18 cellular contexts compared by ENCODE assay signal in genomic region chr6:120965814-120966213, GRCh38.
DNase-seq lines count a peak whose midpoint lies in the region; ATAC-seq and TF ChIP-seq lines count a peak whose summit lies in the region.
"Had no signal": no experiment of that assay in that cellular context is flagged by ENCODE, and none has a peak within 500 bp of the region (broad histone marks: within the 10 kb centered on the region; RNA-seq: fewer than 3 reads in every experiment).

No MANE protein-coding gene starts in this region.

- no peaks in the 10 kb centered on the region for H3K27me3 ChIP-seq in esophagus squamous epithelium
- H3K27me3 ChIP-seq in WERI-Rb-1 (ENCODE audit: insufficient read depth, low read depth, severe bottlenecking), result no peaks in the 10 kb centered on the region

- H3K4me3 ChIP-seq in esophagus squamous epithelium (no peak overlapping the region), WERI-Rb-1 (ENCODE audit: low read depth, low read length) (no peak overlapping the region)
- H3K4me3 ChIP-seq: K562, SK-N-MC had no signal

- no peaks in the 10 kb centered on the region for H3K4me1 ChIP-seq in esophagus squamous epithelium

- intact Hi-C loops in esophagus squamous epithelium (cut with DNase I), result no loop called here

- ATAC-seq in GM19351 (IDR thresholded peaks at IDR 0.05; ENCODE audit: unreplicated experiment), result peak; percentile 63
- peak; percentile 62 for ATAC-seq in HG02759 (IDR thresholded peaks at IDR 0.05; ENCODE audit: unreplicated experiment)
- ATAC-seq in HG03469 (IDR thresholded peaks at IDR 0.05; ENCODE audit: unreplicated experiment), result peak; percentile 51
- ATAC-seq: K562 had no signal

- TF ChIP-seq CTCF in esophagus squamous epithelium (IDR thresholded peaks at IDR 0.05) (no peak), WERI-Rb-1 (IDR thresholded peaks at IDR 0.05; ENCODE audit: low read depth, low read length) (no peak)

- TF ChIP-seq POLR2A in esophagus squamous epithelium (IDR thresholded peaks at IDR 0.05), result no peak

- H3K36me3 ChIP-seq in esophagus squamous epithelium (no peaks in the 10 kb centered on the region), WERI-Rb-1 (no peaks in the 10 kb centered on the region)

- 51 to 62% methylated on average over 3 of the region's 3 CpGs for WGBS in esophagus squamous epithelium, 2 donors

- H3K27ac ChIP-seq in esophagus squamous epithelium (peak overlapping the region in 3 of 4 donors; percentile 30 to 44 (median 42)), WERI-Rb-1 (no peak overlapping the region)
- H3K27ac ChIP-seq: SK-N-MC had no signal

- H3K9me3 ChIP-seq in esophagus squamous epithelium (peaks cover 0 to 3% (median 0%) of the 10 kb centered on the region in 3 donors), WERI-Rb-1 (ENCODE audit: severe bottlenecking) (no peaks in the 10 kb centered on the region)

- DNase-seq in esophagus squamous epithelium (lab: John Stamatoyannopoulos, UW), result no peak
- DNase-seq in NCI-H1436 (lab: John Stamatoyannopoulos, UW), result no peak
- DNase-seq in HuH-7.5 (ENCODE audit: low spot score), result no peak
- DNase-seq in WERI-Rb-1, result no peak
- DNase-seq in SHP77 treated with DMSO at 0.1 percent for 48 hours (lab: John Stamatoyannopoulos, UW), result no peak
- DNase-seq: activated CD4-positive, CD25-positive, alpha-beta regulatory T cell; CD4-positive, alpha-beta T cell; dermis blood vessel endothelial cell; GDM1; NCI-H2029 treated with DMSO at 0.1 percent for 48 hours; NCI-H82; stimulated activated CD8-positive, alpha-beta memory T cell treated with anti-CD3 and anti-CD28 coated beads, Interleukin-4, amount 100 ng/mL, for 48 hours; trophoblast cell had no signal
